In the genomic region with DNA sequence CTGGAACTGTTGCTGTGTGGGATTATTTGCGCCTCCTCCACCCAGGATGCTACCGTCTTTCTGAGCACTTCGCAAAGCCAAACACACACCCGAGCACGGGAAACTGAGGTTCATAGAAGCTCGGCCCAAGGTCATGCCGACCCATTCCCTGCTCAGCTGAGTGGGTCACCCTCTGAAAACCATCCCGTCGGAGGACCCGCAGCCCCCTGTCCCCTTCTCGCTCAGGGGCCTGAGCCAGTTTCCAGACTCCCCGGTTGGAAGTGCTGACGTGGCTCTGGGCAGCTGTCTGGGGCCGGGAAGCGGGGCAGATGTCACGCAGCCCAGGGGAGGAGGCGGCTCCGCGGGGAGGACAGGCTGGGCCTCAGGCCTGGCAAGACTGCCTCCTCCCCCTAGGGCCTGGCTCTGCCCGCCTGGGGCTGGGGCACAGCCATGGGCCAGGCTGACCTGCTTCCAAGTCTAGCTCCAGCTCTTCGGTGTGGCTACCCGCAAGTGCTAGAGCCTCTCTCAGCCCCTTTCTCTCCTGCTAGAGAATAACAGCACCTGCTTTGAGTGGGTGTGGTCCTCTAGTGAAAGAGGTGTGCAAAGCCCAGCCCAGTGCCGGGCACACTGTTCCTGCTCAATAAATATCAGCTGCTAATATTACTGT, we compare ENCODE assay signal across 1 cellular context.
TF ChIP-seq lines count a peak whose summit lies in the region.

No MANE protein-coding gene starts in this region.

TF ChIP-seq in HepG2, 621 proteins besides CTCF, POLR2A, EP300 and RAD21 (continued from another document and continues in another):
- TF ChIP-seq, protein P1, sequence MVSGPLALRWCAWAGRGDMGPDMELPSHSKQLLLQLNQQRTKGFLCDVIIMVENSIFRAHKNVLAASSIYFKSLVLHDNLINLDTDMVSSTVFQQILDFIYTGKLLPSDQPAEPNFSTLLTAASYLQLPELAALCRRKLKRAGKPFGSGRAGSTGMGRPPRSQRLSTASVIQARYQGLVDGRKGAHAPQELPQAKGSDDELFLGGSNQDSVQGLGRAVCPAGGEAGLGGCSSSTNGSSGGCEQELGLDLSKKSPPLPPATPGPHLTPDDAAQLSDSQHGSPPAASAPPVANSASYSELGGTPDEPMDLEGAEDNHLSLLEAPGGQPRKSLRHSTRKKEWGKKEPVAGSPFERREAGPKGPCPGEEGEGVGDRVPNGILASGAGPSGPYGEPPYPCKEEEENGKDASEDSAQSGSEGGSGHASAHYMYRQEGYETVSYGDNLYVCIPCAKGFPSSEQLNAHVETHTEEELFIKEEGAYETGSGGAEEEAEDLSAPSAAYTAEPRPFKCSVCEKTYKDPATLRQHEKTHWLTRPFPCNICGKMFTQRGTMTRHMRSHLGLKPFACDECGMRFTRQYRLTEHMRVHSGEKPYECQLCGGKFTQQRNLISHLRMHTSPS (CRISPR knock-in tag; IDR thresholded peaks at IDR 0.05; ENCODE audit: low read depth): peak; percentile 86
- TF ChIP-seq GPN1 (CRISPR knock-in tag; IDR thresholded peaks at IDR 0.05; ENCODE audit: borderline replicate concordance) (no peak), FOXA3 (CRISPR knock-in tag; IDR thresholded peaks at IDR 0.05) (no peak), PHF8 (CRISPR knock-in tag; IDR thresholded peaks at IDR 0.05) (no peak), MEF2D (CRISPR knock-in tag; IDR thresholded peaks at IDR 0.05) (no peak), ARNT (IDR thresholded peaks at IDR 0.05) (no peak), RNF2 (conservative IDR thresholded peaks at IDR 0.05; ENCODE audit: low read depth) (no peak), ZNF792 (CRISPR knock-in tag; IDR thresholded peaks at IDR 0.05) (no peak), MED8 (CRISPR knock-in tag; IDR thresholded peaks at IDR 0.05; ENCODE audit: insufficient replicate concordance) (no peak), ZNF331 (CRISPR knock-in tag; IDR thresholded peaks at IDR 0.05) (no peak; the same call in 1 of the 2 replicates), YEATS4 (CRISPR knock-in tag; IDR thresholded peaks at IDR 0.05; ENCODE audit: borderline replicate concordance) (no peak), ZNF749 (CRISPR knock-in tag; IDR thresholded peaks at IDR 0.05; ENCODE audit: borderline replicate concordance) (0 out of 2 replicates have a peak, but pooled peaks have one; percentile 18), ZNF674 (CRISPR knock-in tag; IDR thresholded peaks at IDR 0.05; ENCODE audit: low read depth) (no peak), GATA4 (IDR thresholded peaks at IDR 0.05; ENCODE audit: borderline replicate concordance, low read depth) (no peak), MAFF (IDR thresholded peaks at IDR 0.05; ENCODE audit: low read depth, low read length) (peak; percentile 75), ZNF660 (CRISPR knock-in tag; IDR thresholded peaks at IDR 0.05; ENCODE audit: borderline replicate concordance, low read depth) (no peak), CREM (IDR thresholded peaks at IDR 0.05) (no peak), CREM (CRISPR knock-in tag; IDR thresholded peaks at IDR 0.05) (no peak), ZNF766 (CRISPR knock-in tag; IDR thresholded peaks at IDR 0.05; ENCODE audit: borderline replicate concordance) (no peak), MBD4 (IDR thresholded peaks at IDR 0.05; ENCODE audit: borderline replicate concordance, low read length) (no peak), ATAD3A (CRISPR knock-in tag; IDR thresholded peaks at IDR 0.05) (no peak), KDM2A (CRISPR knock-in tag; IDR thresholded peaks at IDR 0.05; ENCODE audit: borderline replicate concordance, low read depth) (peak; percentile 32; the same call in 1 of the 2 replicates), ZNF761 (CRISPR knock-in tag; conservative IDR thresholded peaks at IDR 0.05) (no peak), ZFP37 (CRISPR knock-in tag; IDR thresholded peaks at IDR 0.05; ENCODE audit: borderline replicate concordance) (no peak), ZFP1 (CRISPR knock-in tag; IDR thresholded peaks at IDR 0.05) (no peak), TEAD2 (CRISPR knock-in tag; IDR thresholded peaks at IDR 0.05) (no peak), ZNF598 (CRISPR knock-in tag; IDR thresholded peaks at IDR 0.05; ENCODE audit: borderline replicate concordance) (no peak), ZC3H13 (CRISPR knock-in tag; IDR thresholded peaks at IDR 0.05) (no peak), BCL6 (CRISPR knock-in tag; IDR thresholded peaks at IDR 0.05) (peak; percentile 18; the same call in 1 of the 2 replicates), PPARG (CRISPR knock-in tag; conservative IDR thresholded peaks at IDR 0.05) (peak; percentile 59), RFX3 (CRISPR knock-in tag; IDR thresholded peaks at IDR 0.05) (no peak), ARNT2 (CRISPR knock-in tag; IDR thresholded peaks at IDR 0.05; ENCODE audit: low read depth) (no peak; the same call in 1 of the 2 replicates), ZNF879 (CRISPR knock-in tag; IDR thresholded peaks at IDR 0.05) (no peak), ZNF383 (CRISPR knock-in tag; IDR thresholded peaks at IDR 0.05; ENCODE audit: borderline replicate concordance) (0 out of 2 replicates have a peak, but pooled peaks have one; percentile 42), ZMYM3 (CRISPR knock-in tag; IDR thresholded peaks at IDR 0.05) (no peak), TMF1 (CRISPR knock-in tag; IDR thresholded peaks at IDR 0.05; ENCODE audit: low read depth) (no peak), CCDC6 (CRISPR knock-in tag; IDR thresholded peaks at IDR 0.05) (no peak)
- TF ChIP-seq, protein P2, sequence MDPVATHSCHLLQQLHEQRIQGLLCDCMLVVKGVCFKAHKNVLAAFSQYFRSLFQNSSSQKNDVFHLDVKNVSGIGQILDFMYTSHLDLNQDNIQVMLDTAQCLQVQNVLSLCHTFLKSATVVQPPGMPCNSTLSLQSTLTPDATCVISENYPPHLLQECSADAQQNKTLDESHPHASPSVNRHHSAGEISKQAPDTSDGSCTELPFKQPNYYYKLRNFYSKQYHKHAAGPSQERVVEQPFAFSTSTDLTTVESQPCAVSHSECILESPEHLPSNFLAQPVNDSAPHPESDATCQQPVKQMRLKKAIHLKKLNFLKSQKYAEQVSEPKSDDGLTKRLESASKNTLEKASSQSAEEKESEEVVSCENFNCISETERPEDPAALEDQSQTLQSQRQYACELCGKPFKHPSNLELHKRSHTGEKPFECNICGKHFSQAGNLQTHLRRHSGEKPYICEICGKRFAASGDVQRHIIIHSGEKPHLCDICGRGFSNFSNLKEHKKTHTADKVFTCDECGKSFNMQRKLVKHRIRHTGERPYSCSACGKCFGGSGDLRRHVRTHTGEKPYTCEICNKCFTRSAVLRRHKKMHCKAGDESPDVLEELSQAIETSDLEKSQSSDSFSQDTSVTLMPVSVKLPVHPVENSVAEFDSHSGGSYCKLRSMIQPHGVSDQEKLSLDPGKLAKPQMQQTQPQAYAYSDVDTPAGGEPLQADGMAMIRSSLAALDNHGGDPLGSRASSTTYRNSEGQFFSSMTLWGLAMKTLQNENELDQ (CRISPR knock-in tag; IDR thresholded peaks at IDR 0.05; ENCODE audit: borderline replicate concordance): 0 out of 2 replicates have a peak, but pooled peaks have one; percentile 16
- TF ChIP-seq, protein P3, sequence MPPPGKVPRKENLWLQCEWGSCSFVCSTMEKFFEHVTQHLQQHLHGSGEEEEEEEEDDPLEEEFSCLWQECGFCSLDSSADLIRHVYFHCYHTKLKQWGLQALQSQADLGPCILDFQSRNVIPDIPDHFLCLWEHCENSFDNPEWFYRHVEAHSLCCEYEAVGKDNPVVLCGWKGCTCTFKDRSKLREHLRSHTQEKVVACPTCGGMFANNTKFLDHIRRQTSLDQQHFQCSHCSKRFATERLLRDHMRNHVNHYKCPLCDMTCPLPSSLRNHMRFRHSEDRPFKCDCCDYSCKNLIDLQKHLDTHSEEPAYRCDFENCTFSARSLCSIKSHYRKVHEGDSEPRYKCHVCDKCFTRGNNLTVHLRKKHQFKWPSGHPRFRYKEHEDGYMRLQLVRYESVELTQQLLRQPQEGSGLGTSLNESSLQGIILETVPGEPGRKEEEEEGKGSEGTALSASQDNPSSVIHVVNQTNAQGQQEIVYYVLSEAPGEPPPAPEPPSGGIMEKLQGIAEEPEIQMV (CRISPR knock-in tag; IDR thresholded peaks at IDR 0.05; ENCODE audit: low read depth): no peak
- TF ChIP-seq, protein P4, sequence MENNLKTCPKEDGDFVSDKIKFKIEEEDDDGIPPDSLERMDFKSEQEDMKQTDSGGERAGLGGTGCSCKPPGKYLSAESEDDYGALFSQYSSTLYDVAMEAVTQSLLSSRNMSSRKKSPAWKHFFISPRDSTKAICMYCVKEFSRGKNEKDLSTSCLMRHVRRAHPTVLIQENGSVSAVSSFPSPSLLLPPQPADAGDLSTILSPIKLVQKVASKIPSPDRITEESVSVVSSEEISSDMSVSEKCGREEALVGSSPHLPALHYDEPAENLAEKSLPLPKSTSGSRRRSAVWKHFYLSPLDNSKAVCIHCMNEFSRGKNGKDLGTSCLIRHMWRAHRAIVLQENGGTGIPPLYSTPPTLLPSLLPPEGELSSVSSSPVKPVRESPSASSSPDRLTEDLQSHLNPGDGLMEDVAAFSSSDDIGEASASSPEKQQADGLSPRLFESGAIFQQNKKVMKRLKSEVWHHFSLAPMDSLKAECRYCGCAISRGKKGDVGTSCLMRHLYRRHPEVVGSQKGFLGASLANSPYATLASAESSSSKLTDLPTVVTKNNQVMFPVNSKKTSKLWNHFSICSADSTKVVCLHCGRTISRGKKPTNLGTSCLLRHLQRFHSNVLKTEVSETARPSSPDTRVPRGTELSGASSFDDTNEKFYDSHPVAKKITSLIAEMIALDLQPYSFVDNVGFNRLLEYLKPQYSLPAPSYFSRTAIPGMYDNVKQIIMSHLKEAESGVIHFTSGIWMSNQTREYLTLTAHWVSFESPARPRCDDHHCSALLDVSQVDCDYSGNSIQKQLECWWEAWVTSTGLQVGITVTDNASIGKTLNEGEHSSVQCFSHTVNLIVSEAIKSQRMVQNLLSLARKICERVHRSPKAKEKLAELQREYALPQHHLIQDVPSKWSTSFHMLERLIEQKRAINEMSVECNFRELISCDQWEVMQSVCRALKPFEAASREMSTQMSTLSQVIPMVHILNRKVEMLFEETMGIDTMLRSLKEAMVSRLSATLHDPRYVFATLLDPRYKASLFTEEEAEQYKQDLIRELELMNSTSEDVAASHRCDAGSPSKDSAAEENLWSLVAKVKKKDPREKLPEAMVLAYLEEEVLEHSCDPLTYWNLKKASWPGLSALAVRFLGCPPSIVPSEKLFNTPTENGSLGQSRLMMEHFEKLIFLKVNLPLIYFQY (CRISPR knock-in tag; IDR thresholded peaks at IDR 0.05; ENCODE audit: borderline replicate concordance): peak; percentile 18; the same call in 1 of the 2 replicates
- TF ChIP-seq, protein P5, sequence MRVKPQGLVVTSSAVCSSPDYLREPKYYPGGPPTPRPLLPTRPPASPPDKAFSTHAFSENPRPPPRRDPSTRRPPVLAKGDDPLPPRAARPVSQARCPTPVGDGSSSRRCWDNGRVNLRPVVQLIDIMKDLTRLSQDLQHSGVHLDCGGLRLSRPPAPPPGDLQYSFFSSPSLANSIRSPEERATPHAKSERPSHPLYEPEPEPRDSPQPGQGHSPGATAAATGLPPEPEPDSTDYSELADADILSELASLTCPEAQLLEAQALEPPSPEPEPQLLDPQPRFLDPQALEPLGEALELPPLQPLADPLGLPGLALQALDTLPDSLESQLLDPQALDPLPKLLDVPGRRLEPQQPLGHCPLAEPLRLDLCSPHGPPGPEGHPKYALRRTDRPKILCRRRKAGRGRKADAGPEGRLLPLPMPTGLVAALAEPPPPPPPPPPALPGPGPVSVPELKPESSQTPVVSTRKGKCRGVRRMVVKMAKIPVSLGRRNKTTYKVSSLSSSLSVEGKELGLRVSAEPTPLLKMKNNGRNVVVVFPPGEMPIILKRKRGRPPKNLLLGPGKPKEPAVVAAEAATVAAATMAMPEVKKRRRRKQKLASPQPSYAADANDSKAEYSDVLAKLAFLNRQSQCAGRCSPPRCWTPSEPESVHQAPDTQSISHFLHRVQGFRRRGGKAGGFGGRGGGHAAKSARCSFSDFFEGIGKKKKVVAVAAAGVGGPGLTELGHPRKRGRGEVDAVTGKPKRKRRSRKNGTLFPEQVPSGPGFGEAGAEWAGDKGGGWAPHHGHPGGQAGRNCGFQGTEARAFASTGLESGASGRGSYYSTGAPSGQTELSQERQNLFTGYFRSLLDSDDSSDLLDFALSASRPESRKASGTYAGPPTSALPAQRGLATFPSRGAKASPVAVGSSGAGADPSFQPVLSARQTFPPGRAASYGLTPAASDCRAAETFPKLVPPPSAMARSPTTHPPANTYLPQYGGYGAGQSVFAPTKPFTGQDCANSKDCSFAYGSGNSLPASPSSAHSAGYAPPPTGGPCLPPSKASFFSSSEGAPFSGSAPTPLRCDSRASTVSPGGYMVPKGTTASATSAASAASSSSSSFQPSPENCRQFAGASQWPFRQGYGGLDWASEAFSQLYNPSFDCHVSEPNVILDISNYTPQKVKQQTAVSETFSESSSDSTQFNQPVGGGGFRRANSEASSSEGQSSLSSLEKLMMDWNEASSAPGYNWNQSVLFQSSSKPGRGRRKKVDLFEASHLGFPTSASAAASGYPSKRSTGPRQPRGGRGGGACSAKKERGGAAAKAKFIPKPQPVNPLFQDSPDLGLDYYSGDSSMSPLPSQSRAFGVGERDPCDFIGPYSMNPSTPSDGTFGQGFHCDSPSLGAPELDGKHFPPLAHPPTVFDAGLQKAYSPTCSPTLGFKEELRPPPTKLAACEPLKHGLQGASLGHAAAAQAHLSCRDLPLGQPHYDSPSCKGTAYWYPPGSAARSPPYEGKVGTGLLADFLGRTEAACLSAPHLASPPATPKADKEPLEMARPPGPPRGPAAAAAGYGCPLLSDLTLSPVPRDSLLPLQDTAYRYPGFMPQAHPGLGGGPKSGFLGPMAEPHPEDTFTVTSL (CRISPR knock-in tag; IDR thresholded peaks at IDR 0.05; ENCODE audit: borderline replicate concordance): no peak
- TF ChIP-seq, protein P6, sequence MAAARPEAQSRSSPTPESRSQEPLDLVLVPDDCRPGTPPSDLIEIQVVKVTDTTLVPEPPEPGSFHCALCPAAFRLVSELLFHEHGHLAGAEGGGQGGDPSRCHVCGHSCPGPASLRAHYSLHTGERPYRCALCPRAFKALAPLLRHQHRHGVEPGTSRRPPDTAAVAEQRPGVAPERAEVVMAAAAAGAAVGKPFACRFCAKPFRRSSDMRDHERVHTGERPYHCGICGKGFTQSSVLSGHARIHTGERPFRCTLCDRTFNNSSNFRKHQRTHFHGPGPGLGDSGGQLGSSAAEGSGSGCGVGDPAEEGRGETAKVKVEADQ (CRISPR knock-in tag; IDR thresholded peaks at IDR 0.05; ENCODE audit: borderline replicate concordance): no peak
- TF ChIP-seq, protein P7, sequence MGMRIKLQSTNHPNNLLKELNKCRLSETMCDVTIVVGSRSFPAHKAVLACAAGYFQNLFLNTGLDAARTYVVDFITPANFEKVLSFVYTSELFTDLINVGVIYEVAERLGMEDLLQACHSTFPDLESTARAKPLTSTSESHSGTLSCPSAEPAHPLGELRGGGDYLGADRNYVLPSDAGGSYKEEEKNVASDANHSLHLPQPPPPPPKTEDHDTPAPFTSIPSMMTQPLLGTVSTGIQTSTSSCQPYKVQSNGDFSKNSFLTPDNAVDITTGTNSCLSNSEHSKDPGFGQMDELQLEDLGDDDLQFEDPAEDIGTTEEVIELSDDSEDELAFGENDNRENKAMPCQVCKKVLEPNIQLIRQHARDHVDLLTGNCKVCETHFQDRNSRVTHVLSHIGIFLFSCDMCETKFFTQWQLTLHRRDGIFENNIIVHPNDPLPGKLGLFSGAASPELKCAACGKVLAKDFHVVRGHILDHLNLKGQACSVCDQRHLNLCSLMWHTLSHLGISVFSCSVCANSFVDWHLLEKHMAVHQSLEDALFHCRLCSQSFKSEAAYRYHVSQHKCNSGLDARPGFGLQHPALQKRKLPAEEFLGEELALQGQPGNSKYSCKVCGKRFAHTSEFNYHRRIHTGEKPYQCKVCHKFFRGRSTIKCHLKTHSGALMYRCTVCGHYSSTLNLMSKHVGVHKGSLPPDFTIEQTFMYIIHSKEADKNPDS (CRISPR knock-in tag; IDR thresholded peaks at IDR 0.05): 0 out of 2 replicates have a peak, but pooled peaks have one; percentile 17
